In genomic region chr17:81165246-81166032, GRCh38 we compare ENCODE assay signal across 8 cellular contexts.
DNase-seq lines count a peak whose midpoint lies in the region; ATAC-seq and TF ChIP-seq lines count a peak whose summit lies in the region.

TSS of gene PVALEF (plus strand) at chr17:81165507. CDS start at chr17:81181227, 15,720 bp downstream.

- peak within 1 kb of the TSS; percentile 56 to 63 for H3K4me3 Mint-ChIP-seq in stimulated activated naive B cell treated with anti-CD40 and anti-IgM and Interleukin-4, amounts not matched to agents 10 μg/mL and 1 μg/mL and 100 μg/mL, for 72 hours

- H3K27me3 Mint-ChIP-seq in stimulated activated naive B cell treated with anti-CD40 and anti-IgM and Interleukin-4, amounts not matched to agents 10 μg/mL and 1 μg/mL and 100 μg/mL, for 72 hours: peaks cover 39 to 62% of the 10 kb centered on the region in 2 donors

- no peak within 1 kb of the TSS for H3K27ac Mint-ChIP-seq in stimulated activated naive B cell treated with anti-CD40 and anti-IgM and Interleukin-4, amounts not matched to agents 10 μg/mL and 1 μg/mL and 100 μg/mL, for 72 hours

- POLR2A ChIA-PET in HEK293T (lab: Yijun Ruan, JAX): interaction anchor here (1.0 kb wide), 1 partner anchor 73 kb away, joined by 3 read pairs; the partner anchor contains the start of genes NDUFAF8 and TEPSIN

- DNase-seq in HEK293T (ENCODE audit: extremely low spot score) (peak; percentile 64), astrocyte of the hippocampus (ENCODE audit: low read depth, low spot score) (peak; percentile 28), left kidney (ENCODE audit: low read depth, low spot score) (peak; percentile 84), NCI-H2196 treated with DMSO at 0.1 percent for 48 hours (lab: John Stamatoyannopoulos, UW; ENCODE audit: unreplicated experiment) (no peak)
- no peak for DNase-seq in stimulated activated naive B cell treated with anti-CD40 and anti-IgM and Interleukin-4, amounts not matched to agents 10 μg/mL and 1 μg/mL and 100 μg/mL, for 72 hours

- no peaks in the 10 kb centered on the region for H3K9me3 Mint-ChIP-seq in stimulated activated naive B cell treated with anti-CD40 and anti-IgM and Interleukin-4, amounts not matched to agents 10 μg/mL and 1 μg/mL and 100 μg/mL, for 72 hours

- no peaks in the 10 kb centered on the region for H3K36me3 Mint-ChIP-seq in stimulated activated naive B cell treated with anti-CD40 and anti-IgM and Interleukin-4, amounts not matched to agents 10 μg/mL and 1 μg/mL and 100 μg/mL, for 72 hours

- ATAC-seq in stimulated activated naive B cell treated with anti-CD40 and anti-IgM and Interleukin-4, amounts not matched to agents 10 μg/mL and 1 μg/mL and 100 μg/mL, for 72 hours (replicated peaks): peak; percentile 22 to 30
- ATAC-seq in GM21786 (IDR thresholded peaks at IDR 0.05; ENCODE audit: unreplicated experiment): no peak
- ATAC-seq in HG03439 (IDR thresholded peaks at IDR 0.05; ENCODE audit: unreplicated experiment): no peak
- ATAC-seq in HG02623 (IDR thresholded peaks at IDR 0.05; ENCODE audit: unreplicated experiment): no peak

- CTCF ChIA-PET in HEK293T (lab: Yijun Ruan, JAX): no interaction called here

- peaks cover under 1 to 8% of the 10 kb centered on the region in 2 donors for H3K4me1 Mint-ChIP-seq in stimulated activated naive B cell treated with anti-CD40 and anti-IgM and Interleukin-4, amounts not matched to agents 10 μg/mL and 1 μg/mL and 100 μg/mL, for 72 hours

TF ChIP-seq in HEK293T, 16 proteins besides CTCF, POLR2A, EP300 and RAD21:
- TF ChIP-seq PKNOX1 (IDR thresholded peaks at IDR 0.05) (no peak), FOXM1 (IDR thresholded peaks at IDR 0.05; ENCODE audit: borderline replicate concordance) (no peak), L3MBTL2 (conservative IDR thresholded peaks at IDR 0.05) (no peak; the same call in 1 of the 2 replicates), SUZ12 (IDR thresholded peaks at IDR 0.05) (no peak), BHLHE40 (IDR thresholded peaks at IDR 0.05; ENCODE audit: borderline replicate concordance) (no peak), ZNF384 (IDR thresholded peaks at IDR 0.05) (no peak), NFRKB (IDR thresholded peaks at IDR 0.05) (no peak), FOXA1 (IDR thresholded peaks at IDR 0.05) (no peak), TARDBP (IDR thresholded peaks at IDR 0.05) (no peak), SP1 (IDR thresholded peaks at IDR 0.05) (no peak), FOXK2 (IDR thresholded peaks at IDR 0.05) (no peak), LEF1 (IDR thresholded peaks at IDR 0.05; ENCODE audit: borderline replicate concordance) (no peak)

Comparison
In these comparisons a context has a peak if more than half of its experiments do, and no peak if none do; other contexts are left out.
1. DNase-seq: peak in HEK293T (single experiment), astrocyte of the hippocampus (single experiment) and left kidney (single experiment); none in stimulated activated naive B cell treated with anti-CD40 and anti-IgM and Interleukin-4, amounts not matched to agents 10 μg/mL and 1 μg/mL and 100 μg/mL, for 72 hours (single experiment) and NCI-H2196 treated with DMSO at 0.1 percent for 48 hours (single experiment).
2. ATAC-seq: peak in stimulated activated naive B cell treated with anti-CD40 and anti-IgM and Interleukin-4, amounts not matched to agents 10 μg/mL and 1 μg/mL and 100 μg/mL, for 72 hours (2 of 2); none in GM21786 (single experiment), HG03439 (single experiment) and HG02623 (single experiment).